9 cellular contexts compared by ENCODE assay signal in the genomic region with DNA sequence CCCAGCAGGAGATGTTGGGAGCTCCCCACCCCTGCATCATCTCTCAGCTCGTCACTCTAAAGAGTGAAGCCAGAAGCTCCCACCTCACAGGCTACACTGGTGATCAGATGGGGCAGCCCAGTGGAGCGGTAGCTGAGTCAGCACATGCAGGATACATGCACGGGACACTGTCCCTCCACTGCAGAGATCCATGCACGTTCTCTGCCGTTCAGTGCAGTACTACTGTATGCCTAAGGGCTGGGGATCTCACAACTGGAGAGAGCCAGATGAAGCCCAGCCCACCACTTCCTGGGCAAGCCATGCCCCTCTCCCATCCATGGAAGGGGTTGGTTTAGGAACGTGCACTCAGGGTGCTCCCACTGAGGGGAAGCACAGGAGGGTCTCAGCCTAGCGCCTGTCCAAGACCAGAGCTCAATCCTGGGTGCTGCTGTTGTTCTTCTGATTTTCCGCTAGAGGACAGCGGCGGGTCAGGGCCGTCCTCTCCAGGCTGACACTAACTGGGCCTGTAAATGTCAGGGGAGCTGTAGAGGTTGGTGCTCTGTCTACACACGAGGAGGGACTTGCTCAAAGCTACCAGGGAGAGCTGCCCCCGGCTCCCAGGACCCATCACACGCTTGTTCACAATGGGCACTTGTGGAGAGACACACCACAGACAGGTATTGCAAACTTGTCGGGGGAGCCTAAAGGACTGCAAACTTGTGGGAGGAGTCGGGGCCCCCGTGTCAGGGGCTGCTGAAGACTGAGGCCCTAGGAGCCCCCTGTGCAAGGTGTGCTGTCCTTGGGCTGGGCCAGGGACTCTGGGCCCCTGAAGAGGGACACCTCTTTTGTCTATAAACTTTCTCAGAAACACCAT. TPM values are rescaled to one million over a fixed set of nuclear protein-coding genes. Genes with fewer than 3 reads are reported as not detected.
DNase-seq lines count a peak whose midpoint lies in the region; ATAC-seq and TF ChIP-seq lines count a peak whose summit lies in the region.
"Had no signal": no experiment of that assay in that cellular context is flagged by ENCODE, and none has a peak within 500 bp of the region (broad histone marks: within the 10 kb centered on the region; RNA-seq: fewer than 3 reads in every experiment).

No MANE protein-coding gene starts in this region.

- no peak for TF ChIP-seq POLR2A in gastroesophageal sphincter (IDR thresholded peaks at IDR 0.05)

- TF ChIP-seq EP300 in gastroesophageal sphincter (IDR thresholded peaks at IDR 0.05), result no peak

- WGBS in gastroesophageal sphincter (ENCODE audit: low coverage in 1 of 2), 2 donors, result 33% methylated on average over 3 of the region's 17 CpGs; no CpG with 5 or more reads in 1 of the 2 donors

- no peaks in the 10 kb centered on the region for H3K4me1 ChIP-seq in gastroesophageal sphincter

- no peak overlapping the region for H3K27ac ChIP-seq in CD4-positive, alpha-beta T cell (ENCODE audit: low read depth, low read length)
- no peak overlapping the region for H3K27ac ChIP-seq in gastroesophageal sphincter

- peak; percentile 70 for TF ChIP-seq CTCF in CD4-positive, alpha-beta T cell (IDR thresholded peaks at IDR 0.05)
- peak in 3 of 4 experiments; percentile 67 to 75 (median 71) for TF ChIP-seq CTCF in gastroesophageal sphincter (IDR thresholded peaks at IDR 0.05)

- DNase-seq in CD4-positive, alpha-beta T cell, result peak in 8 of 10 experiments; percentile 30 to 53 (median 36)
- DNase-seq in NCI-H345 treated with DMSO at 0.1 percent for 48 hours (lab: John Stamatoyannopoulos, UW; ENCODE audit: unreplicated experiment), result peak; percentile 29
- DNase-seq in activated T-cell treated with anti-CD3 and anti-CD28 coated beads, Interleukin-2, amount 50 U/mL, for 72 hours, result peak; percentile 32 to 43
- DNase-seq in retina, result peak; percentile 75
- DNase-seq in NCI-H1048 (lab: John Stamatoyannopoulos, UW), result no peak

- H3K27me3 ChIP-seq in CD4-positive, alpha-beta T cell (ENCODE audit: control insufficient read depth, insufficient read depth, low read length), result no peaks in the 10 kb centered on the region
- peaks cover 7% of the 10 kb centered on the region for H3K27me3 ChIP-seq in gastroesophageal sphincter

- no peaks in the 10 kb centered on the region for H3K36me3 ChIP-seq in gastroesophageal sphincter

- CTCF ChIA-PET in CD4-positive, alpha-beta T cell (lab: Charles Lee), result interaction anchor here (0.5 to 1.3 kb wide), 13 partner anchors 9 to 242 kb away, joined by 3 to 11 read pairs (median 3); a partner anchor contains a TSS

- POLR2A ChIA-PET in CD4-positive, alpha-beta T cell (lab: Charles Lee), result interaction anchor here (0.6 to 1.4 kb wide), 3 partner anchors 22 to 234 kb away, joined by 3 to 8 read pairs (median 3); a partner anchor contains a TSS

- H3K27ac Mint-ChIP-seq in CD4-positive, alpha-beta T cell, result no peak overlapping the region
- H3K27ac Mint-ChIP-seq in activated T-cell treated with anti-CD3 and anti-CD28 coated beads, Interleukin-2, amount 50 U/mL, for 72 hours, result no peak overlapping the region
- H3K27ac Mint-ChIP-seq: T-helper 1 cell treated with Interleukin-12 subunit alpha and Interleukin-12 subunit beta and Interleukin-4 antibody, amounts not matched to agents 30 μg/mL and 1 μg/mL, for 36 hours had no signal

- H3K27me3 Mint-ChIP-seq in CD4-positive, alpha-beta T cell, result peaks cover under 1% of the 10 kb centered on the region
- H3K27me3 Mint-ChIP-seq in activated T-cell treated with anti-CD3 and anti-CD28 coated beads, Interleukin-2, amount 50 U/mL, for 72 hours (ENCODE audit: low read depth), result peaks cover 2% of the 10 kb centered on the region

- no peaks in the 10 kb centered on the region for H3K36me3 Mint-ChIP-seq in CD4-positive, alpha-beta T cell (ENCODE audit: low read depth)
- H3K36me3 Mint-ChIP-seq in activated T-cell treated with anti-CD3 and anti-CD28 coated beads, Interleukin-2, amount 50 U/mL, for 72 hours (ENCODE audit: insufficient read depth in 2 of 2), result no peaks in the 10 kb centered on the region

- no peaks in the 10 kb centered on the region for H3K9me3 ChIP-seq in CD4-positive, alpha-beta T cell (ENCODE audit: control insufficient read depth, low read length)
- H3K9me3 ChIP-seq in gastroesophageal sphincter, result no peaks in the 10 kb centered on the region

- ATAC-seq in CD4-positive, alpha-beta T cell (ENCODE audit: poor library complexity), result peak; percentile 97
- ATAC-seq in GM18517 (IDR thresholded peaks at IDR 0.05; ENCODE audit: unreplicated experiment) (peak; percentile 60), HG03039 (IDR thresholded peaks at IDR 0.05; ENCODE audit: unreplicated experiment) (peak; percentile 52), gastroesophageal sphincter (peak; percentile 71)
- ATAC-seq in activated T-cell treated with anti-CD3 and anti-CD28 coated beads, Interleukin-2, amount 50 U/mL, for 72 hours (replicated peaks in 1 of 2), result peak; percentile 80 to 88

- no peak overlapping the region for H3K4me3 Mint-ChIP-seq in CD4-positive, alpha-beta T cell
- H3K4me3 Mint-ChIP-seq in activated T-cell treated with anti-CD3 and anti-CD28 coated beads, Interleukin-2, amount 50 U/mL, for 72 hours, result no peak overlapping the region
- H3K4me3 Mint-ChIP-seq: T-helper 1 cell treated with Interleukin-12 subunit alpha and Interleukin-12 subunit beta and Interleukin-4 antibody, amounts not matched to agents 30 μg/mL and 1 μg/mL, for 36 hours had no signal

- intact Hi-C loops in CD4-positive, alpha-beta T cell (cut with DNase I, micrococcal nuclease), result loop anchor here (1.0 to 5.0 kb wide), 5 partner anchors 16 to 421 kb away; no protein-coding TSS in a partner anchor

- no peaks in the 10 kb centered on the region for H3K9me3 Mint-ChIP-seq in CD4-positive, alpha-beta T cell
- no peaks in the 10 kb centered on the region for H3K9me3 Mint-ChIP-seq in activated T-cell treated with anti-CD3 and anti-CD28 coated beads, Interleukin-2, amount 50 U/mL, for 72 hours
- H3K9me3 Mint-ChIP-seq: T-helper 1 cell treated with Interleukin-12 subunit alpha and Interleukin-12 subunit beta and Interleukin-4 antibody, amounts not matched to agents 30 μg/mL and 1 μg/mL, for 36 hours had no signal

- H3K4me3 ChIP-seq in gastroesophageal sphincter, result no peak overlapping the region

- H3K4me1 Mint-ChIP-seq in CD4-positive, alpha-beta T cell (ENCODE audit: low read depth), result no peaks in the 10 kb centered on the region
- H3K4me1 Mint-ChIP-seq in activated T-cell treated with anti-CD3 and anti-CD28 coated beads, Interleukin-2, amount 50 U/mL, for 72 hours (ENCODE audit: low read depth), result no peaks in the 10 kb centered on the region

RNA-seq across cellular contexts. Expression of a gene that starts 18.2 kb away (rescaled TPM):
- 1 to 10 TPM; 2.5 to 2.7 TPM for total RNA-seq in CD4-positive, alpha-beta T cell
- under 1 TPM; 0.34 to 0.60 TPM for total RNA-seq in activated T-cell treated with anti-CD3 and anti-CD28 coated beads, Interleukin-2, amount 50 U/mL, for 72 hours
- 10 to 100 TPM in 1 of 4 donors, 1 to 10 TPM in 3; 5.0 to 13.5 (median 8.0) TPM for total RNA-seq in gastroesophageal sphincter

RNA-seq across cellular contexts. Expression of a gene that starts 22.3 kb away (rescaled TPM):
- 100 to 1,000 TPM; 119 to 127 TPM for total RNA-seq in CD4-positive, alpha-beta T cell
- 10 to 100 TPM; 15.2 to 39.0 TPM for total RNA-seq in activated T-cell treated with anti-CD3 and anti-CD28 coated beads, Interleukin-2, amount 50 U/mL, for 72 hours
- total RNA-seq in gastroesophageal sphincter, result 10 to 100 TPM in 3 of 4 donors, 1 to 10 TPM in 1; 9.6 to 12.9 (median 12.6) TPM
